Comparison of ENCODE assay signal across 19 cellular contexts in genomic region chr9:112200699-112201098, GRCh38. TPM values are rescaled to one million over a fixed set of nuclear protein-coding genes. Genes with fewer than 3 reads are reported as not detected.
DNase-seq lines count a peak whose midpoint lies in the region; ATAC-seq, FAIRE-seq and TF ChIP-seq lines count a peak whose summit lies in the region.
"Had no signal": no experiment of that assay in that cellular context is flagged by ENCODE, and none has a peak within 500 bp of the region (broad histone marks: within the 10 kb centered on the region; RNA-seq: fewer than 3 reads in every experiment).

No MANE protein-coding gene starts in this region.

- no peak overlapping the region for H3K4me3 Mint-ChIP-seq in astrocyte (ENCODE audit: unreplicated experiment)
- H3K4me3 Mint-ChIP-seq: B cell; CD4-positive, alpha-beta T cell; HFFc6 had no signal

- no peak for FAIRE-seq in astrocyte (lab: Jason Lieb, UNC)
- FAIRE-seq: A204.1, GM12878, GM18507, HepG2, HTR-8/SVneo had no signal

- ATAC-seq in mucosa of descending colon (peak; percentile 75), GM18870 (IDR thresholded peaks at IDR 0.05; ENCODE audit: unreplicated experiment) (no peak)
- ATAC-seq: GM12878, HepG2 had no signal

- peaks cover 18% of the 10 kb centered on the region for H3K36me3 Mint-ChIP-seq in astrocyte (ENCODE audit: low read depth, unreplicated experiment)

- no peak for TF ChIP-seq CTCF in astrocyte (IDR thresholded peaks at IDR 0.05; ENCODE audit: insufficient read depth, low read depth, low read length)
- TF ChIP-seq CTCF in fibroblast of villous mesenchyme (IDR thresholded peaks at IDR 0.05; ENCODE audit: insufficient read depth, low read depth, low read length): no peak
- no peak for TF ChIP-seq CTCF in mucosa of descending colon (IDR thresholded peaks at IDR 0.05)
- TF ChIP-seq CTCF in uterus (IDR thresholded peaks at IDR 0.05): no peak

- H3K4me2 ChIP-seq in astrocyte (ENCODE audit: low read length): no peak overlapping the region

- no peaks in the 10 kb centered on the region for H3K36me3 ChIP-seq in astrocyte (ENCODE audit: insufficient read depth, low read length)
- H3K36me3 ChIP-seq in mucosa of descending colon (ENCODE audit: low read depth): no peaks in the 10 kb centered on the region
- no peaks in the 10 kb centered on the region for H3K36me3 ChIP-seq in uterus
- H3K36me3 ChIP-seq: HAP-1 had no signal

- H3K4me3 ChIP-seq in astrocyte (ENCODE audit: insufficient read depth, low read depth, low read length) (no peak overlapping the region), fibroblast of villous mesenchyme (ENCODE audit: low read depth, low read length) (no peak overlapping the region), mucosa of descending colon (no peak overlapping the region), uterus (no peak overlapping the region)
- H3K4me3 ChIP-seq: GM12878, HAP-1 had no signal

- H3K4me1 ChIP-seq in astrocyte (ENCODE audit: insufficient read depth, low read length): peaks cover 12% of the 10 kb centered on the region
- H3K4me1 ChIP-seq in mucosa of descending colon (ENCODE audit: low read depth): peaks cover 13% of the 10 kb centered on the region
- no peaks in the 10 kb centered on the region for H3K4me1 ChIP-seq in uterus
- H3K4me1 ChIP-seq: HAP-1 had no signal

- H2AFZ ChIP-seq in astrocyte (ENCODE audit: low read depth, low read length): no peak overlapping the region

- no peaks in the 10 kb centered on the region for H3K79me2 ChIP-seq in astrocyte (ENCODE audit: insufficient read depth, low read length)

- no peak for TF ChIP-seq POLR2A in uterus (IDR thresholded peaks at IDR 0.05)

- no peaks in the 10 kb centered on the region for H3K9me3 Mint-ChIP-seq in astrocyte (ENCODE audit: unreplicated experiment)
- H3K9me3 Mint-ChIP-seq: HFFc6 had no signal

- H3K27me3 ChIP-seq in astrocyte (ENCODE audit: insufficient read depth, low read length): no peaks in the 10 kb centered on the region
- H3K27me3 ChIP-seq in uterus: no peaks in the 10 kb centered on the region

- H3K27me3 Mint-ChIP-seq in astrocyte (ENCODE audit: low read depth, unreplicated experiment): no peaks in the 10 kb centered on the region
- H3K27me3 Mint-ChIP-seq: B cell; CD4-positive, alpha-beta T cell had no signal

- no peak overlapping the region for H3K9ac ChIP-seq in astrocyte (ENCODE audit: low read length)

- H3K9me3 ChIP-seq in astrocyte (ENCODE audit: insufficient read depth, low read depth, low read length) (no peaks in the 10 kb centered on the region), mucosa of descending colon (no peaks in the 10 kb centered on the region), uterus (no peaks in the 10 kb centered on the region)
- H3K9me3 ChIP-seq: HAP-1 had no signal

- intact Hi-C loops in mucosa of descending colon (cut with DNase I, micrococcal nuclease) (no loop called here), uterus (cut with DNase I; ENCODE audit: low total_unique reads) (no loop called here)

- no peak for DNase-seq in astrocyte (ENCODE audit: low read depth)
- DNase-seq in fibroblast of villous mesenchyme (ENCODE audit: low read depth): peak; percentile 22
- no peak for DNase-seq in mucosa of descending colon
- no peak for DNase-seq in hippocampal formation (lab: John Stamatoyannopoulos, UW)
- no peak for DNase-seq in uterus
- no peak for DNase-seq in NOMO-1 (lab: John Stamatoyannopoulos, UW; ENCODE audit: unreplicated experiment in 2 of 2)
- DNase-seq: C1 segment of cervical spinal cord; CD4-positive, alpha-beta T cell; DMS79; GOT3; HFFc6 had no signal

- no peak overlapping the region for H3K27ac ChIP-seq in astrocyte (ENCODE audit: low read depth, low read length)
- no peak overlapping the region for H3K27ac ChIP-seq in uterus

- H4K20me1 ChIP-seq in astrocyte (ENCODE audit: insufficient read depth, low read length): no peaks in the 10 kb centered on the region

- H3K4me1 Mint-ChIP-seq in astrocyte (ENCODE audit: low read depth, unreplicated experiment): peaks cover 17% of the 10 kb centered on the region

- peak overlapping the region; percentile 20 for H3K27ac Mint-ChIP-seq in astrocyte (ENCODE audit: unreplicated experiment)
- H3K27ac Mint-ChIP-seq: B cell; CD4-positive, alpha-beta T cell; HFFc6 had no signal

RNA-seq across cellular contexts. Expression of gene SUSD1, which starts 25.6 kb away (rescaled TPM):
- total RNA-seq in astrocyte (16.6 and 17.2 TPM in 2 replicates), fibroblast of villous mesenchyme (14.5 and 29.8 TPM in 2 replicates), mucosa of descending colon (10 to 100 TPM; 18.8 to 43.8 (median 19.5) TPM), uterus (10 to 100 TPM in 2 of 4 donors, 1 to 10 TPM in 2; 2.9 to 22.5 (median 10.0) TPM)
